In genomic region chr1:2356911-2357845, GRCh38 we compare ENCODE assay signal across 1 cellular context.
TF ChIP-seq lines count a peak whose summit lies in the region.

No MANE protein-coding gene starts in this region.

TF ChIP-seq in H1, 55 proteins besides CTCF, POLR2A, EP300 and RAD21:
- TF ChIP-seq POLR2AphosphoS5 (IDR thresholded peaks at IDR 0.05; ENCODE audit: low read depth, low read length) (no peak), TCF12 (IDR thresholded peaks at IDR 0.05; ENCODE audit: low read depth, low read length) (no peak), EZH2 (IDR thresholded peaks at IDR 0.05; ENCODE audit: low read depth, low read length, severe bottlenecking) (no peak), TBP (IDR thresholded peaks at IDR 0.05; ENCODE audit: low read depth, low read length) (no peak), KDM5A (IDR thresholded peaks at IDR 0.05; ENCODE audit: low read length) (no peak), CHD2 (IDR thresholded peaks at IDR 0.05; ENCODE audit: low read length) (no peak)
